8 cellular contexts compared by ENCODE assay signal in genomic region chr6:144349690-144350132, GRCh38.
DNase-seq lines count a peak whose midpoint lies in the region; ATAC-seq and TF ChIP-seq lines count a peak whose summit lies in the region.

No MANE protein-coding gene starts in this region.

- CTCF ChIA-PET in activated naive CD4-positive, alpha-beta T cell treated with anti-CD3 and anti-CD28 coated beads, Interleukin-2, amount 10 ng/mL, durations not matched to agents 7 days and 5 days (lab: Charles Lee) = interaction anchor here (0.7 kb wide), 1 partner anchor 43 kb away, joined by 3 read pairs; no protein-coding TSS in a partner anchor

- no peaks in the 10 kb centered on the region for H3K27me3 ChIP-seq in HL-60 (ENCODE audit: insufficient read depth, poor library complexity, severe bottlenecking)
- H3K27me3 ChIP-seq in uterus = no peaks in the 10 kb centered on the region

- H3K27ac ChIP-seq in HL-60 (replicated peaks) (peak overlapping the region; percentile 56), uterus (peak overlapping the region; percentile 64 to 66)

- H3K9me3 Mint-ChIP-seq in activated naive CD4-positive, alpha-beta T cell treated with anti-CD3 and anti-CD28 coated beads, Interleukin-2, amount 10 ng/mL, durations not matched to agents 7 days and 5 days = peaks cover 2% of the 10 kb centered on the region
- peaks cover 3 to 13% of the 10 kb centered on the region in 2 donors for H3K9me3 Mint-ChIP-seq in activated naive CD4-positive, alpha-beta T cell treated with anti-CD3 and anti-CD28 coated beads, Interleukin-2, amount 50 U/mL, for 72 hours

- no peaks in the 10 kb centered on the region for H3K9me3 ChIP-seq in uterus

- peaks cover 0 to 12% of the 10 kb centered on the region in 2 donors for H3K4me1 ChIP-seq in uterus

- peak; percentile 63 to 81 for ATAC-seq in activated naive CD4-positive, alpha-beta T cell treated with anti-CD3 and anti-CD28 coated beads, Interleukin-2, amount 50 U/mL, for 72 hours
- ATAC-seq in left lobe of liver (peak; percentile 86), HG03439 (IDR thresholded peaks at IDR 0.05; ENCODE audit: unreplicated experiment) (no peak)

- no peak overlapping the region for H3K4me3 ChIP-seq in HL-60 (replicated peaks; ENCODE audit: insufficient read depth, low read length)
- H3K4me3 ChIP-seq in uterus = no peak overlapping the region

- H3K4me3 Mint-ChIP-seq in activated naive CD4-positive, alpha-beta T cell treated with anti-CD3 and anti-CD28 coated beads, Interleukin-2, amount 10 ng/mL, durations not matched to agents 7 days and 5 days = peak overlapping the region; percentile 76

- peak overlapping the region; percentile 95 for H3K27ac Mint-ChIP-seq in activated naive CD4-positive, alpha-beta T cell treated with anti-CD3 and anti-CD28 coated beads, Interleukin-2, amount 10 ng/mL, durations not matched to agents 7 days and 5 days
- peak overlapping the region; percentile 89 to 95 for H3K27ac Mint-ChIP-seq in activated naive CD4-positive, alpha-beta T cell treated with anti-CD3 and anti-CD28 coated beads, Interleukin-2, amount 50 U/mL, for 72 hours

- intact Hi-C loops in uterus (cut with DNase I; ENCODE audit: low total_unique reads) = no loop called here

- DNase-seq in activated naive CD4-positive, alpha-beta T cell treated with anti-CD3 and anti-CD28 coated beads, Interleukin-2, amount 10 ng/mL, durations not matched to agents 7 days and 5 days = no peak
- DNase-seq in activated naive CD4-positive, alpha-beta T cell treated with anti-CD3 and anti-CD28 coated beads, Interleukin-2, amount 50 U/mL, for 16 hours = no peak
- peak; percentile 29 to 76 for DNase-seq in HL-60 (ENCODE audit: low read depth in 1 of 2, low spot score in 1 of 2)
- no peak for DNase-seq in activated naive CD4-positive, alpha-beta T cell treated with anti-CD3 and anti-CD28 coated beads, Interleukin-2, amount 50 U/mL, for 72 hours (ENCODE audit: low spot score in 2 of 2)
- no peak for DNase-seq in left lobe of liver (ENCODE audit: low spot score)
- peak in 1 of 2 donors; percentile 84 for DNase-seq in uterus
- no peak for DNase-seq in SHP77 (lab: John Stamatoyannopoulos, UW)

- peaks cover 94% of the 10 kb centered on the region for H3K4me1 Mint-ChIP-seq in activated naive CD4-positive, alpha-beta T cell treated with anti-CD3 and anti-CD28 coated beads, Interleukin-2, amount 10 ng/mL, durations not matched to agents 7 days and 5 days

- no peak for TF ChIP-seq CTCF in HL-60 (IDR thresholded peaks at IDR 0.05; ENCODE audit: insufficient read depth, low read length)
- no peak for TF ChIP-seq CTCF in uterus (IDR thresholded peaks at IDR 0.05)

- no peak for TF ChIP-seq POLR2A in uterus (IDR thresholded peaks at IDR 0.05)

- peaks cover 42% of the 10 kb centered on the region for H3K36me3 Mint-ChIP-seq in activated naive CD4-positive, alpha-beta T cell treated with anti-CD3 and anti-CD28 coated beads, Interleukin-2, amount 10 ng/mL, durations not matched to agents 7 days and 5 days
- H3K36me3 Mint-ChIP-seq in activated naive CD4-positive, alpha-beta T cell treated with anti-CD3 and anti-CD28 coated beads, Interleukin-2, amount 50 U/mL, for 72 hours = peaks cover 0 to 20% of the 10 kb centered on the region in 2 donors

- H3K36me3 ChIP-seq in uterus = no peaks in the 10 kb centered on the region

- no peaks in the 10 kb centered on the region for H3K27me3 Mint-ChIP-seq in activated naive CD4-positive, alpha-beta T cell treated with anti-CD3 and anti-CD28 coated beads, Interleukin-2, amount 10 ng/mL, durations not matched to agents 7 days and 5 days

Comparison
In these comparisons a context has a peak if more than half of its experiments do, and no peak if none do; other contexts are left out.
1. DNase-seq: peak in HL-60 (2 of 2); none in activated naive CD4-positive, alpha-beta T cell treated with anti-CD3 and anti-CD28 coated beads, Interleukin-2, amount 10 ng/mL, durations not matched to agents 7 days and 5 days (single experiment), activated naive CD4-positive, alpha-beta T cell treated with anti-CD3 and anti-CD28 coated beads, Interleukin-2, amount 50 U/mL, for 16 hours (single experiment), activated naive CD4-positive, alpha-beta T cell treated with anti-CD3 and anti-CD28 coated beads, Interleukin-2, amount 50 U/mL, for 72 hours (0 of 2), left lobe of liver (single experiment) and SHP77 (0 of 2).